In genomic region chr7:127578036-127578684, GRCh38 we compare ENCODE assay signal across 12 cellular contexts. TPM values are rescaled to one million over a fixed set of nuclear protein-coding genes. Genes with fewer than 3 reads are reported as not detected.
DNase-seq lines count a peak whose midpoint lies in the region; ATAC-seq and TF ChIP-seq lines count a peak whose summit lies in the region.
"Had no signal": no experiment of that assay in that cellular context is flagged by ENCODE, and none has a peak within 500 bp of the region (broad histone marks: within the 10 kb centered on the region; RNA-seq: fewer than 3 reads in every experiment).

No MANE protein-coding gene starts in this region.

- BruUV-seq in PC-9 (replicated peaks; lab: Mats Ljungman, UMichigan), result no TSS peak

- TF ChIP-seq POLR2A in erythroblast (IDR thresholded peaks at IDR 0.05; ENCODE audit: low read length), result no peak

- H2AFZ ChIP-seq in OCI-LY3 (ENCODE audit: low read depth, low read length) (no peak overlapping the region), PC-9 (no peak overlapping the region)

- H3K4me3 ChIP-seq in GM12864 (ENCODE audit: low read depth, low read length) (no peak overlapping the region), OCI-LY3 (ENCODE audit: low read length) (no peak overlapping the region), PC-9 (no peak overlapping the region)

- CTCF ChIA-PET in PC-9 (lab: Charles Lee), result no interaction called here

- H3K27ac ChIP-seq in 22Rv1, result no peak overlapping the region
- H3K27ac ChIP-seq in OCI-LY3 (ENCODE audit: low read length), result no peak overlapping the region
- H3K27ac ChIP-seq in PC-9, result no peak overlapping the region
- H3K27ac ChIP-seq: neutrophil had no signal

- ATAC-seq in HG03045 (IDR thresholded peaks at IDR 0.05; ENCODE audit: unreplicated experiment), result no peak
- ATAC-seq in naive thymus-derived CD8-positive, alpha-beta T cell, result no peak
- ATAC-seq: activated CD8-positive, alpha-beta T cell treated with anti-CD3 and anti-CD28 coated beads for 36 hours had no signal

- H3K9ac ChIP-seq in OCI-LY3 (ENCODE audit: low read length), result no peak overlapping the region

- POLR2A ChIA-PET in PC-9 (lab: Charles Lee; ENCODE audit: unreplicated experiment), result no interaction called here
- POLR2A ChIA-PET in naive thymus-derived CD8-positive, alpha-beta T cell (lab: Charles Lee), result no interaction called here

- no peaks in the 10 kb centered on the region for H3K9me3 Mint-ChIP-seq in naive thymus-derived CD8-positive, alpha-beta T cell
- H3K9me3 Mint-ChIP-seq: activated CD8-positive, alpha-beta T cell treated with anti-CD3 and anti-CD28 coated beads for 36 hours; brain; CD4-positive, alpha-beta T cell had no signal

- no peaks in the 10 kb centered on the region for H3K9me2 ChIP-seq in PC-9 (ENCODE audit: insufficient read depth)

- no peaks in the 10 kb centered on the region; the same call in 1 of the 2 replicates for H3F3A ChIP-seq in PC-9 (ENCODE audit: insufficient read depth, low read depth)

- H3K4me1 Mint-ChIP-seq in naive thymus-derived CD8-positive, alpha-beta T cell, result peaks cover 24 to 40% (median 37%) of the 10 kb centered on the region in 4 donors

- H3K4me1 ChIP-seq in OCI-LY3 (ENCODE audit: low read length) (no peaks in the 10 kb centered on the region), PC-9 (replicated peaks; ENCODE audit: insufficient read depth) (no peaks in the 10 kb centered on the region)

- DNase-seq in GM12864 (ENCODE audit: low read depth), result no peak
- DNase-seq in erythroblast (lab: John Stamatoyannopoulos, UW), result peak; percentile 10 to 17
- no peak for DNase-seq in PC-9
- no peak for DNase-seq in NCI-H2171 treated with DMSO at 0.1 percent for 48 hours (lab: John Stamatoyannopoulos, UW)
- no peak for DNase-seq in naive thymus-derived CD8-positive, alpha-beta T cell
- DNase-seq: activated CD8-positive, alpha-beta T cell treated with anti-CD3 and anti-CD28 coated beads for 36 hours; CD4-positive, alpha-beta T cell had no signal

- H4K20me1 ChIP-seq in OCI-LY3 (ENCODE audit: insufficient read depth, low read length) (0 out of 2 replicates have a peak, but pooled peaks cover 2% of the 10 kb centered on the region), PC-9 (ENCODE audit: insufficient read depth) (peaks cover 30% of the 10 kb centered on the region)

- H3K79me2 ChIP-seq in OCI-LY3 (ENCODE audit: low read length), result peaks cover 2% of the 10 kb centered on the region; the same call in 1 of the 2 replicates
- H3K79me2 ChIP-seq in PC-9 (ENCODE audit: low read depth), result peaks cover 8% of the 10 kb centered on the region

- no peak overlapping the region for H3K4me2 ChIP-seq in OCI-LY3 (ENCODE audit: low read length)
- no peak overlapping the region for H3K4me2 ChIP-seq in PC-9

- TF ChIP-seq CTCF in 22Rv1 (IDR thresholded peaks at IDR 0.05) (peak; percentile 33), GM12864 (IDR thresholded peaks at IDR 0.05; ENCODE audit: low read depth, low read length, missing control alignments) (peak; percentile 16), OCI-LY3 (IDR thresholded peaks at IDR 0.05; ENCODE audit: low read depth, low read length) (peak; percentile 43), PC-9 (conservative IDR thresholded peaks at IDR 0.05) (no peak; the same call in 1 of the 2 replicates)

- H3K9me3 ChIP-seq in OCI-LY3 (ENCODE audit: insufficient read depth, low read length) (no peaks in the 10 kb centered on the region), PC-9 (ENCODE audit: insufficient read depth, low read depth) (no peaks in the 10 kb centered on the region)
- H3K9me3 ChIP-seq: neutrophil had no signal

- H3K4me3 Mint-ChIP-seq in naive thymus-derived CD8-positive, alpha-beta T cell, result no peak overlapping the region
- H3K4me3 Mint-ChIP-seq: activated CD8-positive, alpha-beta T cell treated with anti-CD3 and anti-CD28 coated beads for 36 hours; CD4-positive, alpha-beta T cell had no signal

- H3K36me3 Mint-ChIP-seq in naive thymus-derived CD8-positive, alpha-beta T cell, result peaks cover 0 to 52% (median 33%) of the 10 kb centered on the region in 3 donors

- no peaks in the 10 kb centered on the region for H3K27me3 ChIP-seq in OCI-LY3 (ENCODE audit: low read depth, low read length)
- no peaks in the 10 kb centered on the region for H3K27me3 ChIP-seq in PC-9 (ENCODE audit: insufficient read depth, low read depth)
- H3K27me3 ChIP-seq: neutrophil had no signal

- peak overlapping the region in 1 of 10 donors; percentile 4 for H3K27ac Mint-ChIP-seq in naive thymus-derived CD8-positive, alpha-beta T cell
- H3K27ac Mint-ChIP-seq: activated CD8-positive, alpha-beta T cell treated with anti-CD3 and anti-CD28 coated beads for 36 hours; CD4-positive, alpha-beta T cell had no signal

- peaks cover 19% of the 10 kb centered on the region for H3K36me3 ChIP-seq in OCI-LY3 (replicated peaks; ENCODE audit: low read depth, low read length)
- H3K36me3 ChIP-seq in PC-9 (ENCODE audit: low read depth), result 0 out of 2 replicates have a peak, but pooled peaks cover under 1% of the 10 kb centered on the region

- H3K27me3 Mint-ChIP-seq in naive thymus-derived CD8-positive, alpha-beta T cell, result no peaks in the 10 kb centered on the region
- H3K27me3 Mint-ChIP-seq: activated CD8-positive, alpha-beta T cell treated with anti-CD3 and anti-CD28 coated beads for 36 hours; brain; CD4-positive, alpha-beta T cell had no signal

- intact Hi-C loops in PC-9 (cut with micrococcal nuclease; ENCODE audit: unreplicated experiment), result no loop called here

RNA-seq across cellular contexts. Expression of gene GCC1, which starts 7.2 kb away (rescaled TPM):
- 25.2 and 27.0 TPM in 2 replicates for total RNA-seq in PC-9 (2021)
- total RNA-seq in naive thymus-derived CD8-positive, alpha-beta T cell, result 10 to 100 TPM; 20.8 to 23.5 TPM
- 10 to 100 TPM in 1 of 3 donors, 1 to 10 TPM in 2; 7.9 to 14.5 (median 8.0) TPM for polyA plus RNA-seq in naive thymus-derived CD8-positive, alpha-beta T cell

RNA-seq across cellular contexts. Expression of gene ARF5, which starts 10.1 kb away (rescaled TPM):
- 227 and 299 TPM in 2 replicates for total RNA-seq in PC-9 (2021)
- total RNA-seq in naive thymus-derived CD8-positive, alpha-beta T cell, result 10 to 100 TPM; 77.0 to 79.3 TPM
- polyA plus RNA-seq in naive thymus-derived CD8-positive, alpha-beta T cell, result 100 to 1,000 TPM; 146 to 156 (median 152) TPM

RNA-seq across cellular contexts. Expression of gene FSCN3, which starts 15.4 kb away (rescaled TPM):
- 1.3 and 1.4 TPM in 2 replicates for total RNA-seq in PC-9 (2021)
- 1 to 10 TPM; 4.6 to 7.4 TPM for total RNA-seq in naive thymus-derived CD8-positive, alpha-beta T cell
- polyA plus RNA-seq in naive thymus-derived CD8-positive, alpha-beta T cell, result under 1 TPM; 0.29 to 0.57 (median 0.48) TPM

RNA-seq across cellular contexts. Expression of gene PAX4, which starts 39.8 kb away (rescaled TPM):
- total RNA-seq in PC-9 (2021), result not detected in 2 replicates
- not detected for total RNA-seq in naive thymus-derived CD8-positive, alpha-beta T cell
- not detected for polyA plus RNA-seq in naive thymus-derived CD8-positive, alpha-beta T cell
- total RNA-seq: activated CD8-positive, alpha-beta T cell treated with anti-CD3 and anti-CD28 coated beads for 36 hours; CD4-positive, alpha-beta T cell had no signal

Comparison
In these comparisons a context has a peak if more than half of its experiments do, and no peak if none do; other contexts are left out.
1. DNase-seq: peak in erythroblast (2 of 2); none in GM12864 (single experiment), PC-9 (0 of 2), NCI-H2171 treated with DMSO at 0.1 percent for 48 hours (single experiment) and naive thymus-derived CD8-positive, alpha-beta T cell (0 of 10).